9 cellular contexts compared by ENCODE assay signal in the genomic region with DNA sequence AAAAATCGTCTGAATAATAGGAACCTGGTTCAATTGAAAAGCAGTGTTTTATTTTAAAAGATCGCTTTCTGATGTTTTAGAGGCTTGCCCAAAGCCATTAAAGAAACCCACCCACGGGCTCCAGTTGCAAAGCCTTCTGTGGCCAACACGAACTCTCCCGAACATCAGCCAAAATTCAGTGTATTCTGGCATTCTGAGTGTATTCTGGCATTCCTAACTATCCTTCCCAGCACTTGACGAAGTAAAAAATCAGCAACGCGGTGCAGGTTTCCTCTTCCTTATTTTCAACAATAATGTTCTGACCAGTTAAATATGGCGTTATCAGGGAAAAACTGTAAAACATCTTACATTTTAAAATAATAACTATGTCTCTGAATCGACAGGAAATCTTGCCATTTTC. TPM values are rescaled to one million over a fixed set of nuclear protein-coding genes. Genes with fewer than 3 reads are reported as not detected.
DNase-seq lines count a peak whose midpoint lies in the region; ATAC-seq and TF ChIP-seq lines count a peak whose summit lies in the region.
"Had no signal": no experiment of that assay in that cellular context is flagged by ENCODE, and none has a peak within 500 bp of the region (broad histone marks: within the 10 kb centered on the region; RNA-seq: fewer than 3 reads in every experiment).

No MANE protein-coding gene starts in this region.

- H3K27ac Mint-ChIP-seq in endodermal cell (peak overlapping the region; percentile 71), natural killer cell (peak overlapping the region; percentile 81 to 92)

- H3K9me3 Mint-ChIP-seq in endodermal cell: no peaks in the 10 kb centered on the region
- H3K9me3 Mint-ChIP-seq in natural killer cell: no peaks in the 10 kb centered on the region

- TF ChIP-seq CTCF in OCI-LY3 (IDR thresholded peaks at IDR 0.05; ENCODE audit: low read depth, low read length) (no peak), endodermal cell (conservative IDR thresholded peaks at IDR 0.05) (no peak), natural killer cell (IDR thresholded peaks at IDR 0.05) (no peak)

- no peaks in the 10 kb centered on the region for H3K4me1 ChIP-seq in OCI-LY3 (ENCODE audit: low read length)
- H3K4me1 ChIP-seq in endodermal cell (ENCODE audit: control insufficient read depth, insufficient read depth, low read length): peaks cover 31% of the 10 kb centered on the region

- H3K36me3 ChIP-seq in OCI-LY3 (replicated peaks; ENCODE audit: low read depth, low read length) (no peaks in the 10 kb centered on the region), endodermal cell (ENCODE audit: control insufficient read depth, insufficient read depth, low read length) (no peaks in the 10 kb centered on the region)

- no peak for ATAC-seq in natural killer cell
- ATAC-seq in HG02763 (IDR thresholded peaks at IDR 0.05; ENCODE audit: unreplicated experiment): no peak

- DNase-seq in AG20443 (ENCODE audit: low spot score) (peak; percentile 37), endodermal cell (peak; percentile 46), natural killer cell (no peak), MV-4-11 (lab: John Stamatoyannopoulos, UW) (no peak), NK-92 (lab: John Stamatoyannopoulos, UW; ENCODE audit: unreplicated experiment) (no peak), ACHN (no peak)
- DNase-seq: activated CD4-positive, alpha-beta T cell treated with anti-CD3 and anti-CD28 coated beads, Interleukin-2, amount 50 U/mL, for 4 hours had no signal

- H3K9ac ChIP-seq in OCI-LY3 (ENCODE audit: low read length) (no peak overlapping the region), endodermal cell (ENCODE audit: extremely low read depth, low read length, poor library complexity, severe bottlenecking) (peak overlapping the region; percentile 28)

- peaks cover 81% of the 10 kb centered on the region for H3K4me1 Mint-ChIP-seq in endodermal cell
- peaks cover 81 to 88% of the 10 kb centered on the region in 2 donors for H3K4me1 Mint-ChIP-seq in natural killer cell

- intact Hi-C loops in natural killer cell (cut with micrococcal nuclease): loop anchor here (2.0 to 5.0 kb wide), 2 partner anchors 33 to 44 kb away; a partner anchor contains a TSS

- H3K27ac ChIP-seq in OCI-LY3 (ENCODE audit: low read length) (no peak overlapping the region), endodermal cell (ENCODE audit: low read depth, low read length) (peak overlapping the region; percentile 82)

- no peaks in the 10 kb centered on the region for H3K79me2 ChIP-seq in OCI-LY3 (ENCODE audit: low read length)

- H3K4me2 ChIP-seq in OCI-LY3 (ENCODE audit: low read length): 0 out of 2 replicates have a peak overlapping the region, but pooled peaks have one; percentile 26

- 41 to 42% methylated on average over 10 of the region's 10 CpGs for WGBS in endodermal cell (ENCODE audit: insufficient coverage in 1 of 2, insufficient read length in 1 of 2), 2 experiments

- in situ Hi-C loops in ACHN (cut with HindIII; ENCODE audit: low pct_ligation_motif_present, low pct_unique_long_range_greater_than_20kb, low sequenced_read_pairs): no loop called here

- H3K4me3 ChIP-seq in OCI-LY3 (ENCODE audit: low read length) (peak overlapping the region; percentile 45; the same call in 1 of the 2 replicates), endodermal cell (ENCODE audit: low read length) (peak overlapping the region; percentile 76)

- H3K27me3 Mint-ChIP-seq in endodermal cell (ENCODE audit: insufficient read depth) (peaks cover 6% of the 10 kb centered on the region), natural killer cell (ENCODE audit: low read depth in 2 of 2) (no peaks in the 10 kb centered on the region)

- H3K9me3 ChIP-seq in OCI-LY3 (ENCODE audit: insufficient read depth, low read length): no peaks in the 10 kb centered on the region
- no peaks in the 10 kb centered on the region for H3K9me3 ChIP-seq in endodermal cell (ENCODE audit: control insufficient read depth, low read length)

- H3K36me3 Mint-ChIP-seq in endodermal cell (ENCODE audit: low read depth) (peaks cover 5% of the 10 kb centered on the region), natural killer cell (no peaks in the 10 kb centered on the region)

- H3K27me3 ChIP-seq in OCI-LY3 (ENCODE audit: low read depth, low read length) (no peaks in the 10 kb centered on the region), endodermal cell (ENCODE audit: control insufficient read depth, insufficient read depth, low read length, poor library complexity, severe bottlenecking) (no peaks in the 10 kb centered on the region)

- H3K4me3 Mint-ChIP-seq in endodermal cell (peak overlapping the region; percentile 44), natural killer cell (peak overlapping the region; percentile 97)

- no peak overlapping the region for H2AFZ ChIP-seq in OCI-LY3 (ENCODE audit: low read depth, low read length)

- H4K20me1 ChIP-seq in OCI-LY3 (ENCODE audit: insufficient read depth, low read length): no peaks in the 10 kb centered on the region

RNA-seq across cellular contexts. Expression of a gene that starts 44.6 kb away (rescaled TPM):
- 10 to 100 TPM; 60.2 to 77.9 TPM for total RNA-seq in endodermal cell
- polyA plus RNA-seq in endodermal cell (2013, experiment 1 of 2): 61.3 TPM
- 59.9 TPM for polyA plus RNA-seq in endodermal cell (2013, experiment 2 of 2)
- 10 to 100 TPM; 49.1 to 60.0 (median 52.4) TPM for total RNA-seq in natural killer cell

Comparison
In these comparisons a context has a peak if more than half of its experiments do, and no peak if none do; other contexts are left out.
1. DNase-seq: peak in AG20443 (single experiment) and endodermal cell (single experiment); none in natural killer cell (single experiment), MV-4-11 (single experiment), NK-92 (single experiment) and ACHN (single experiment).